ENCODE assay signal across 1 cellular context in genomic region chr7:139397192-139397591, GRCh38.
TF ChIP-seq lines count a peak whose summit lies in the region.

No MANE protein-coding gene starts in this region.

TF ChIP-seq in K562, 482 proteins besides CTCF, POLR2A, EP300 and RAD21:
- TF ChIP-seq ETV1 (tag; conservative IDR thresholded peaks at IDR 0.05; ENCODE audit: low read depth): no peak
- TF ChIP-seq ZNF785 (CRISPR knock-in tag; IDR thresholded peaks at IDR 0.05): no peak
- TF ChIP-seq, protein P1, sequence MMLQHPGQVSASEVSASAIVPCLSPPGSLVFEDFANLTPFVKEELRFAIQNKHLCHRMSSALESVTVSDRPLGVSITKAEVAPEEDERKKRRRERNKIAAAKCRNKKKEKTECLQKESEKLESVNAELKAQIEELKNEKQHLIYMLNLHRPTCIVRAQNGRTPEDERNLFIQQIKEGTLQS (IDR thresholded peaks at IDR 0.05): peak; percentile 45; the same call in 1 of the 2 replicates
- TF ChIP-seq, protein P1 (CRISPR knock-in tag; conservative IDR thresholded peaks at IDR 0.05): no peak
- TF ChIP-seq DDX20 (tag; IDR thresholded peaks at IDR 0.05; ENCODE audit: low read depth): no peak
- TF ChIP-seq TRIM24 (IDR thresholded peaks at IDR 0.05): peak in 1 of 2 experiments; percentile 67; a peak in 1 of 4 replicates
- TF ChIP-seq EZH2 (IDR thresholded peaks at IDR 0.05; ENCODE audit: borderline replicate concordance, low read depth, low read length): no peak
- peak; percentile 61 for TF ChIP-seq ZNF316 (IDR thresholded peaks at IDR 0.05)
- TF ChIP-seq ZNF41 (CRISPR knock-in tag; conservative IDR thresholded peaks at IDR 0.05): no peak
- TF ChIP-seq CEBPG (CRISPR knock-in tag; IDR thresholded peaks at IDR 0.05): 0 out of 2 replicates have a peak, but pooled peaks have one; percentile 29
- TF ChIP-seq CEBPG (tag; conservative IDR thresholded peaks at IDR 0.05 in 1 of 2, IDR thresholded peaks at IDR 0.05 in 1 of 2): peak in 1 of 2 experiments; percentile 62; a peak in 1 of 4 replicates
